In genomic region chr3:56347219-56347871, GRCh38 we compare ENCODE assay signal across 8 cellular contexts.
A peak's percentile ranks its signal among the peaks of the same experiment; 100 is the strongest.
DNase-seq lines count a peak whose midpoint lies in the region; ATAC-seq and TF ChIP-seq lines count a peak whose summit lies in the region.

No MANE protein-coding gene starts in this region.

- no peak overlapping the region for H3K27ac Mint-ChIP-seq in stimulated activated naive CD8-positive, alpha-beta T cell treated with anti-CD3 and anti-CD28 coated beads, Interleukin-15, amount 100 ng/mL, for 72 hours
- no peak overlapping the region for H3K27ac Mint-ChIP-seq in CD4-positive, alpha-beta T cell

- no peaks in the 10 kb centered on the region for H3K4me1 Mint-ChIP-seq in stimulated activated naive CD8-positive, alpha-beta T cell treated with anti-CD3 and anti-CD28 coated beads, Interleukin-15, amount 100 ng/mL, for 72 hours
- no peaks in the 10 kb centered on the region for H3K4me1 Mint-ChIP-seq in CD4-positive, alpha-beta T cell (ENCODE audit: low read depth)

- TF ChIP-seq CTCF in AG09319 (IDR thresholded peaks at IDR 0.05; ENCODE audit: low read depth, low read length), result peak; percentile 14
- peak; percentile 48 for TF ChIP-seq CTCF in GM13977 (IDR thresholded peaks at IDR 0.05; ENCODE audit: extremely low read depth, insufficient read depth, missing control alignments)
- TF ChIP-seq CTCF in fibroblast of villous mesenchyme (IDR thresholded peaks at IDR 0.05; ENCODE audit: insufficient read depth, low read depth, low read length), result peak; percentile 27
- no peak for TF ChIP-seq CTCF in CD4-positive, alpha-beta T cell (IDR thresholded peaks at IDR 0.05)

- POLR2A ChIA-PET in CD4-positive, alpha-beta T cell (lab: Charles Lee), result no interaction called here

- no peak for DNase-seq in AG09319 (ENCODE audit: extremely low read depth, low read depth)
- peak; percentile 3 for DNase-seq in GM13977 (ENCODE audit: low spot score)
- DNase-seq in RPMI7951 (ENCODE audit: low read depth), result peak; percentile 14
- peak; percentile 1 for DNase-seq in fibroblast of villous mesenchyme (ENCODE audit: low read depth)
- DNase-seq in stimulated activated naive CD8-positive, alpha-beta T cell treated with anti-CD3 and anti-CD28 coated beads, Interleukin-15, amount 100 ng/mL, for 72 hours, result peak; percentile 12 to 25
- no peak for DNase-seq in CD4-positive, alpha-beta T cell
- DNase-seq in posterior vena cava (ENCODE audit: low spot score), result no peak

- H3K27ac ChIP-seq in CD4-positive, alpha-beta T cell (ENCODE audit: low read depth, low read length), result no peak overlapping the region

- no peaks in the 10 kb centered on the region for H3K36me3 Mint-ChIP-seq in CD4-positive, alpha-beta T cell (ENCODE audit: low read depth)

- H3K4me3 Mint-ChIP-seq in stimulated activated naive CD8-positive, alpha-beta T cell treated with anti-CD3 and anti-CD28 coated beads, Interleukin-15, amount 100 ng/mL, for 72 hours, result no peak overlapping the region
- no peak overlapping the region for H3K4me3 Mint-ChIP-seq in CD4-positive, alpha-beta T cell

- H3K4me3 ChIP-seq in fibroblast of villous mesenchyme (ENCODE audit: low read depth, low read length), result no peak overlapping the region

- in situ Hi-C loops in GM13977 (cut with MboI; ENCODE audit: low pct_unique_long_range_greater_than_20kb, low sequenced_read_pairs, unreplicated experiment), result no loop called here

- CTCF ChIA-PET in CD4-positive, alpha-beta T cell (lab: Charles Lee), result no interaction called here

- peak; percentile 40 for ATAC-seq in stimulated activated naive CD8-positive, alpha-beta T cell treated with anti-CD3 and anti-CD28 coated beads, Interleukin-15, amount 100 ng/mL, for 72 hours
- no peak for ATAC-seq in CD4-positive, alpha-beta T cell (ENCODE audit: poor library complexity)
- no peak for ATAC-seq in HG03520 (IDR thresholded peaks at IDR 0.05; ENCODE audit: unreplicated experiment)

- no peaks in the 10 kb centered on the region for H3K27me3 Mint-ChIP-seq in stimulated activated naive CD8-positive, alpha-beta T cell treated with anti-CD3 and anti-CD28 coated beads, Interleukin-15, amount 100 ng/mL, for 72 hours
- peaks cover 13% of the 10 kb centered on the region for H3K27me3 Mint-ChIP-seq in CD4-positive, alpha-beta T cell

- H3K9me3 Mint-ChIP-seq in stimulated activated naive CD8-positive, alpha-beta T cell treated with anti-CD3 and anti-CD28 coated beads, Interleukin-15, amount 100 ng/mL, for 72 hours, result no peaks in the 10 kb centered on the region
- H3K9me3 Mint-ChIP-seq in CD4-positive, alpha-beta T cell, result no peaks in the 10 kb centered on the region

- intact Hi-C loops in CD4-positive, alpha-beta T cell (cut with DNase I, micrococcal nuclease), result no loop called here
- intact Hi-C loops in posterior vena cava (cut with DNase I), result no loop called here

- no peaks in the 10 kb centered on the region for H3K9me3 ChIP-seq in CD4-positive, alpha-beta T cell (ENCODE audit: control insufficient read depth, low read length)

- H3K27me3 ChIP-seq in CD4-positive, alpha-beta T cell (ENCODE audit: control insufficient read depth, insufficient read depth, low read length), result no peaks in the 10 kb centered on the region

Comparison
In these comparisons a context has a peak if more than half of its experiments do, and no peak if none do; other contexts are left out.
1. DNase-seq: peak in GM13977 (single experiment), RPMI7951 (single experiment), fibroblast of villous mesenchyme (single experiment) and stimulated activated naive CD8-positive, alpha-beta T cell treated with anti-CD3 and anti-CD28 coated beads, Interleukin-15, amount 100 ng/mL, for 72 hours (2 of 2); none in AG09319 (single experiment), CD4-positive, alpha-beta T cell (0 of 10) and posterior vena cava (single experiment).